1 cellular context compared by ENCODE assay signal in the genomic region with DNA sequence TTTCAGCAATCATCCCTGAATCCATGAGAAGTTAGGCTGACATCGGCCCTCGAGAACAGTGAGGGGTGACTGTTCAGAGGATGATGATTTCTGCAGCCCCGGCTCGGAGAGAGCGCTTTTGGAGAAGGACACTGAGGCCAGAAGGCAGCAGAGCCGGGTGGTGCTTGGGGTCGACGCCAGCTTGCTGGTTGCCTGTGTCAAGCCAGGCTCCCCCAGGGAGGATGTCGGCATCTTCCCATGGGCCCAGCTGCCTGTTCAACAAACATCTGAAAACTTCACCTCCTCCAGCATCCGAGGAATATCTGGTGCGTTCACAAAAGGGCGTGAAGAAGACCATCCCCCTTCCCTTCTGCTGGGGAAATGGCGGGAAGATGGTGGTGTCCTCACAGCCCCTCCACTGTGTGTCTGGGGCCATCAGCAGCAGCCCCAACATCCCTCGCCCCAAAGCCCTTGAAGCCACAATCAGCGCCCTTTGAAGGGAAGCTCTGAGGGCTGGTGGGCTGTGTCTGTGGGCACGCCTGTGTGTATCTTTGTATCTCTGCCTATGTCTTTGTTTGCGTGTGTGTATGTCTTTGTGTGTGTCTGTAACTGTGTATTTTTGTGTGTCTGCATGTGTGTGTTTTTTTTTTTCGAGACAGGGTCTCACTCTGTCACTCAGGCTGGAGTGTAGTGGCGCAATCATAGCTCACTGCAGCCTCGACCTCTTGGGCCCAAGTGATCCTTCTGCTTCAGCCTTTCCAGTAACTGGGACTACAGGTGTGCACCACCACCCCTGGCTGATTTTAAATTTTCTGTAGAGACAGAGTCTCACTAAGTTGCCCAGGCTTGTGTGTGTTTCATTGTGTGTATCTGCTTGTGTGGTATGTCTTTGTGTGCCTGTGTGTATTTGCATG.
A peak's percentile ranks its signal among the peaks of the same experiment; 100 is the strongest.
TF ChIP-seq lines count a peak whose summit lies in the region.

No MANE protein-coding gene starts in this region.

TF ChIP-seq in H1, 55 proteins besides CTCF, POLR2A, EP300 and RAD21:
- TF ChIP-seq, protein P1, sequence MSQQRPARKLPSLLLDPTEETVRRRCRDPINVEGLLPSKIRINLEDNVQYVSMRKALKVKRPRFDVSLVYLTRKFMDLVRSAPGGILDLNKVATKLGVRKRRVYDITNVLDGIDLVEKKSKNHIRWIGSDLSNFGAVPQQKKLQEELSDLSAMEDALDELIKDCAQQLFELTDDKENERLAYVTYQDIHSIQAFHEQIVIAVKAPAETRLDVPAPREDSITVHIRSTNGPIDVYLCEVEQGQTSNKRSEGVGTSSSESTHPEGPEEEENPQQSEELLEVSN (IDR thresholded peaks at IDR 0.05) = peak; percentile 73; the same call in 1 of the 2 replicates
- no peak for TF ChIP-seq CREB1 (IDR thresholded peaks at IDR 0.05)
